ENCODE assay signal across 20 cellular contexts in the genomic region with DNA sequence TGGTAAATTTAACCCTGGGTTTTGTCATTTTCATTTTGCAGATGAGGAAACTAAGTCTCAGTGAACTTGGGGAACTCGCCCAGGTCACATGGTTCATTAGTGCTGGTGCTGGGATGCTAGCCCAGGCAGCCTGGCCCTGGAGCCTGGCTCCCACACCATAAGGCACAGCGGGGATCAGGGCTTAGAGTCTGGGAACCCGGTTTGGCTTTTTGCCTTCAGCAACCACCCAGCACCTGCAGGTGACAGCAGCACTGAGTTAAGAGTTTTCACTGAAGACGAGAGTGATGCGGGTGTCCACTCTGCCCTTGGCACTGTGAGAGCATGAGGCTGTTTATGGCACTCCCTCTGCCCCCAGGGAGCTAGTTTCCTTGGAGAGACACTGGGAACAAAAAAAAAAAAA. TPM values are rescaled to one million over a fixed set of nuclear protein-coding genes. Genes with fewer than 3 reads are reported as not detected.
DNase-seq lines count a peak whose midpoint lies in the region; ATAC-seq, FAIRE-seq and TF ChIP-seq lines count a peak whose summit lies in the region.
"Had no signal": no experiment of that assay in that cellular context is flagged by ENCODE, and none has a peak within 500 bp of the region (broad histone marks: within the 10 kb centered on the region; RNA-seq: fewer than 3 reads in every experiment).

No MANE protein-coding gene starts in this region.

- no peaks in the 10 kb centered on the region for H3K9me3 ChIP-seq in pancreas

- H3K4me3 ChIP-seq in pancreas: no peak overlapping the region
- H3K4me3 ChIP-seq: GM23248, K562 had no signal

- DNase-seq in DMS 273 treated with DMSO at 0.1 percent for 48 hours (lab: John Stamatoyannopoulos, UW) (peak; percentile 32), NCI-H446 (lab: John Stamatoyannopoulos, UW) (peak; percentile 51 to 89), Right ventricle myocardium superior (no peak), pancreas (peak in 2 of 6 donors; percentile 33), SIG-M5 treated with dmso at 0.1 percent for 504 hours (lab: John Stamatoyannopoulos, UW; ENCODE audit: unreplicated experiment) (no peak), NCI-H82 treated with DMSO at 0.1 percent for 48 hours (lab: John Stamatoyannopoulos, UW; ENCODE audit: unreplicated experiment) (no peak), islet precursor cell (no peak)
- DNase-seq: CD4-positive, CD25-positive, alpha-beta regulatory T cell; DMS79 treated with DMSO at 0.1 percent for 48 hours; GDM1; GM23248; NCI-H1694; NCI-H2107; NCI-H510A; RPMI8226 had no signal

- no peak for TF ChIP-seq CTCF in pancreas (IDR thresholded peaks at IDR 0.05)

- H3K27me3 ChIP-seq in pancreas: no peaks in the 10 kb centered on the region

- no peaks in the 10 kb centered on the region for H3K36me3 ChIP-seq in pancreas

- ATAC-seq in Right ventricle myocardium superior (ENCODE audit: poor library complexity) (peak; percentile 45), pancreas (peak in 3 of 4 donors; percentile 9 to 39 (median 32))

- WGBS in pancreas, 2 donors: 34 to 58% methylated on average over 5 of the region's 5 CpGs

- no peak for FAIRE-seq in pancreas (lab: Jason Lieb, UNC)
- FAIRE-seq: GM12892, GM19239, K562 had no signal

- peaks cover 4 to 8% (median 4%) of the 10 kb centered on the region in 3 donors for H3K4me1 ChIP-seq in pancreas

- intact Hi-C loops in Right ventricle myocardium superior (cut with DNase I) (no loop called here), pancreas (cut with DNase I) (no loop called here)

- peak overlapping the region in 2 of 4 donors; percentile 2 to 38 for H3K27ac ChIP-seq in pancreas
- H3K27ac ChIP-seq: GM23248 had no signal

RNA-seq across cellular contexts. Expression of gene CD101, which starts 18.4 kb away (rescaled TPM):
- 1.0 TPM for total RNA-seq in Right ventricle myocardium superior
- total RNA-seq in pancreas: 1 to 10 TPM in 4 of 6 donors, under 1 TPM in 2; 0.51 to 2.0 (median 1.2) TPM
- 1 to 10 TPM; 1.5 to 3.4 TPM for polyA plus RNA-seq in pancreas
- total RNA-seq: GM23248, OCI-LY7, SK-MEL-5 had no signal
- polyA plus RNA-seq: GM23248 had no signal

Comparison
In these comparisons a context has a peak if more than half of its experiments do, and no peak if none do; other contexts are left out.
1. DNase-seq: peak in DMS 273 treated with DMSO at 0.1 percent for 48 hours (single experiment) and NCI-H446 (2 of 2); none in Right ventricle myocardium superior (single experiment), SIG-M5 treated with dmso at 0.1 percent for 504 hours (single experiment), NCI-H82 treated with DMSO at 0.1 percent for 48 hours (single experiment) and islet precursor cell (single experiment).